In the genomic region with DNA sequence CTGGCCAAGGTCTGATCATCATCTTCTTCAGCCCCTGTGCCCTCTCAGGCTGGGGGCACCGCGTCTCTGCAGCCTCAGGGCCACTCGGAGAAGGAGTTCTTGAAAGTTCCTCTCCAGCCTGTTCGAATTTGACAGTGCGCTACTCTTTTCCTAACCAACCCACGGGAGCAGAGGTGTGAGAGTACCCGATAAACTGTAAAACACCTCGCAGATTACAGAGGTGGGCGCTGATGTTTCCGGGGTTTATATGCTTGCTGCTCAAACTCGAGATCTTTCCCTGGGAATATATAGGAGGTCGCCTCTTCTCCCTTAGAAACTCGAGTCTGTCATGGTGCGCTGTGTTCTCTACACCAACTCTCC, we compare ENCODE assay signal across 8 cellular contexts. TPM values are rescaled to one million over a fixed set of nuclear protein-coding genes. Genes with fewer than 3 reads are reported as not detected.
DNase-seq lines count a peak whose midpoint lies in the region; ATAC-seq and TF ChIP-seq lines count a peak whose summit lies in the region.

No MANE protein-coding gene starts in this region.

- peaks cover 28% of the 10 kb centered on the region for H3K36me3 Mint-ChIP-seq in activated T-helper 1 cell treated with anti-CD3 and anti-CD28 coated beads, Interleukin-12 subunit alpha, Interleukin-12 subunit beta, Interleukin-2, Interleukin-4 antibody, amounts not matched to agents 30 ng/mL and 10 ng/mL and 1 ng/mL, durations not matched to agents 14 hours and 24 hours and 36 hours (ENCODE audit: low read depth)

- H3K4me2 ChIP-seq in skeletal muscle satellite cell (ENCODE audit: low read length), result peak overlapping the region; percentile 84

- H3K4me3 Mint-ChIP-seq in activated T-helper 1 cell treated with anti-CD3 and anti-CD28 coated beads, Interleukin-12 subunit alpha, Interleukin-12 subunit beta, Interleukin-2, Interleukin-4 antibody, amounts not matched to agents 30 ng/mL and 10 ng/mL and 1 ng/mL, durations not matched to agents 14 hours and 24 hours and 36 hours, result peak overlapping the region; percentile 96

- intact Hi-C loops in activated T-helper 1 cell treated with anti-CD3 and anti-CD28 coated beads, Interleukin-12 subunit alpha, Interleukin-12 subunit beta, Interleukin-2, Interleukin-4 antibody, amounts not matched to agents 30 ng/mL and 10 ng/mL and 1 ng/mL, durations not matched to agents 14 hours and 24 hours and 36 hours (cut with micrococcal nuclease), result loop anchor here (1.0 to 5.0 kb wide), 10 partner anchors 8 to 1174 kb away; a partner anchor contains a TSS

- H3K27me3 ChIP-seq in right atrium auricular region (no peaks in the 10 kb centered on the region), skeletal muscle satellite cell (ENCODE audit: control insufficient read depth, insufficient read depth, low read length) (no peaks in the 10 kb centered on the region)

- no peaks in the 10 kb centered on the region for H3K9me3 ChIP-seq in right atrium auricular region
- H3K9me3 ChIP-seq in skeletal muscle satellite cell (replicated peaks; ENCODE audit: low read length), result no peaks in the 10 kb centered on the region

- no peak for DNase-seq in GM12865 (ENCODE audit: low read depth)
- DNase-seq in activated T-helper 1 cell treated with anti-CD3 and anti-CD28 coated beads, Interleukin-12 subunit alpha, Interleukin-12 subunit beta, Interleukin-2, Interleukin-4 antibody, amounts not matched to agents 30 ng/mL and 10 ng/mL and 1 ng/mL, durations not matched to agents 14 hours and 24 hours and 36 hours (ENCODE audit: low spot score), result no peak
- DNase-seq in right atrium auricular region (ENCODE audit: low spot score), result no peak
- DNase-seq in mucosa of gallbladder (ENCODE audit: low spot score), result no peak
- DNase-seq in NCI-H748 (lab: John Stamatoyannopoulos, UW; ENCODE audit: unreplicated experiment), result no peak

- peaks cover 38% of the 10 kb centered on the region for H3K4me1 Mint-ChIP-seq in activated T-helper 1 cell treated with anti-CD3 and anti-CD28 coated beads, Interleukin-12 subunit alpha, Interleukin-12 subunit beta, Interleukin-2, Interleukin-4 antibody, amounts not matched to agents 30 ng/mL and 10 ng/mL and 1 ng/mL, durations not matched to agents 14 hours and 24 hours and 36 hours (ENCODE audit: low read depth)

- no peaks in the 10 kb centered on the region for H3K27me3 Mint-ChIP-seq in activated T-helper 1 cell treated with anti-CD3 and anti-CD28 coated beads, Interleukin-12 subunit alpha, Interleukin-12 subunit beta, Interleukin-2, Interleukin-4 antibody, amounts not matched to agents 30 ng/mL and 10 ng/mL and 1 ng/mL, durations not matched to agents 14 hours and 24 hours and 36 hours (ENCODE audit: insufficient read depth)

- peak overlapping the region; percentile 87 for H3K27ac Mint-ChIP-seq in activated T-helper 1 cell treated with anti-CD3 and anti-CD28 coated beads, Interleukin-12 subunit alpha, Interleukin-12 subunit beta, Interleukin-2, Interleukin-4 antibody, amounts not matched to agents 30 ng/mL and 10 ng/mL and 1 ng/mL, durations not matched to agents 14 hours and 24 hours and 36 hours

- H3K9me3 Mint-ChIP-seq in activated T-helper 1 cell treated with anti-CD3 and anti-CD28 coated beads, Interleukin-12 subunit alpha, Interleukin-12 subunit beta, Interleukin-2, Interleukin-4 antibody, amounts not matched to agents 30 ng/mL and 10 ng/mL and 1 ng/mL, durations not matched to agents 14 hours and 24 hours and 36 hours, result no peaks in the 10 kb centered on the region

- TF ChIP-seq CTCF in GM12865 (IDR thresholded peaks at IDR 0.05; ENCODE audit: insufficient read depth, low read depth, low read length, missing control alignments), result no peak
- TF ChIP-seq CTCF in right atrium auricular region (IDR thresholded peaks at IDR 0.05), result no peak

- peak; percentile 14 for ATAC-seq in HG02798 (IDR thresholded peaks at IDR 0.05; ENCODE audit: poor library complexity, unreplicated experiment)
- ATAC-seq in GM21576 (IDR thresholded peaks at IDR 0.05; ENCODE audit: unreplicated experiment), result no peak

- H3K4me3 ChIP-seq in GM12865 (ENCODE audit: low read depth, low read length) (peak overlapping the region; percentile 94), right atrium auricular region (peak overlapping the region; percentile 65 to 77), skeletal muscle satellite cell (ENCODE audit: low read length) (peak overlapping the region; percentile 81)

- H3K9ac ChIP-seq in skeletal muscle satellite cell (ENCODE audit: low read depth, low read length), result peak overlapping the region; percentile 85

- H3K36me3 ChIP-seq in right atrium auricular region (peaks cover 29% of the 10 kb centered on the region), skeletal muscle satellite cell (ENCODE audit: insufficient read depth, low read length) (peaks cover 17% of the 10 kb centered on the region)

- H3K4me1 ChIP-seq in right atrium auricular region (peaks cover 0 to 14% of the 10 kb centered on the region in 2 donors), skeletal muscle satellite cell (ENCODE audit: control insufficient read depth, insufficient read depth, low read length) (peaks cover 8% of the 10 kb centered on the region)

- H3K27ac ChIP-seq in right atrium auricular region, result peak overlapping the region; percentile 90 to 93

RNA-seq across cellular contexts. Expression of a gene that starts 0.5 kb away (rescaled TPM):
- total RNA-seq in activated T-helper 1 cell treated with anti-CD3 and anti-CD28 coated beads, Interleukin-12 subunit alpha, Interleukin-12 subunit beta, Interleukin-2, Interleukin-4 antibody, amounts not matched to agents 30 ng/mL and 10 ng/mL and 1 ng/mL, durations not matched to agents 14 hours and 24 hours and 36 hours, result 46.2 and 51.1 TPM in 2 replicates
- total RNA-seq in right atrium auricular region, result 10 to 100 TPM; 17.0 to 18.6 TPM
- total RNA-seq in skeletal muscle satellite cell (2012; rRNA removed), result 20.1 and 25.3 TPM in 2 replicates
- 32.2 TPM for total RNA-seq in mucosa of gallbladder

RNA-seq across cellular contexts. Expression of a gene that starts 57.2 kb away (rescaled TPM):
- total RNA-seq in activated T-helper 1 cell treated with anti-CD3 and anti-CD28 coated beads, Interleukin-12 subunit alpha, Interleukin-12 subunit beta, Interleukin-2, Interleukin-4 antibody, amounts not matched to agents 30 ng/mL and 10 ng/mL and 1 ng/mL, durations not matched to agents 14 hours and 24 hours and 36 hours, result 1,084 and 1,108 TPM in 2 replicates
- total RNA-seq in right atrium auricular region (100 to 1,000 TPM; 496 to 508 TPM), mucosa of gallbladder (1,058 TPM)
- 634 and 847 TPM in 2 replicates for total RNA-seq in skeletal muscle satellite cell (2012; rRNA removed)

RNA-seq across cellular contexts. Expression of a gene that starts 58.0 kb away (rescaled TPM):
- not detected in 2 replicates for total RNA-seq in activated T-helper 1 cell treated with anti-CD3 and anti-CD28 coated beads, Interleukin-12 subunit alpha, Interleukin-12 subunit beta, Interleukin-2, Interleukin-4 antibody, amounts not matched to agents 30 ng/mL and 10 ng/mL and 1 ng/mL, durations not matched to agents 14 hours and 24 hours and 36 hours
- total RNA-seq in right atrium auricular region, result 10 to 100 TPM in 1 of 2 donors, 1 to 10 TPM in 1; 4.6 to 10.9 TPM
- total RNA-seq in skeletal muscle satellite cell (2012; rRNA removed), result under 0.01 and 0.22 TPM in 2 replicates
- total RNA-seq in mucosa of gallbladder, result 112 TPM
